ENCODE assay signal across 1 cellular context in genomic region chr1:1599030-1599916, GRCh38.
TF ChIP-seq lines count a peak whose summit lies in the region.

No MANE protein-coding gene starts in this region.

TF ChIP-seq in K562, 482 proteins besides CTCF, POLR2A, EP300 and RAD21 (continued from another document and continues in another):
- TF ChIP-seq, protein P1, sequence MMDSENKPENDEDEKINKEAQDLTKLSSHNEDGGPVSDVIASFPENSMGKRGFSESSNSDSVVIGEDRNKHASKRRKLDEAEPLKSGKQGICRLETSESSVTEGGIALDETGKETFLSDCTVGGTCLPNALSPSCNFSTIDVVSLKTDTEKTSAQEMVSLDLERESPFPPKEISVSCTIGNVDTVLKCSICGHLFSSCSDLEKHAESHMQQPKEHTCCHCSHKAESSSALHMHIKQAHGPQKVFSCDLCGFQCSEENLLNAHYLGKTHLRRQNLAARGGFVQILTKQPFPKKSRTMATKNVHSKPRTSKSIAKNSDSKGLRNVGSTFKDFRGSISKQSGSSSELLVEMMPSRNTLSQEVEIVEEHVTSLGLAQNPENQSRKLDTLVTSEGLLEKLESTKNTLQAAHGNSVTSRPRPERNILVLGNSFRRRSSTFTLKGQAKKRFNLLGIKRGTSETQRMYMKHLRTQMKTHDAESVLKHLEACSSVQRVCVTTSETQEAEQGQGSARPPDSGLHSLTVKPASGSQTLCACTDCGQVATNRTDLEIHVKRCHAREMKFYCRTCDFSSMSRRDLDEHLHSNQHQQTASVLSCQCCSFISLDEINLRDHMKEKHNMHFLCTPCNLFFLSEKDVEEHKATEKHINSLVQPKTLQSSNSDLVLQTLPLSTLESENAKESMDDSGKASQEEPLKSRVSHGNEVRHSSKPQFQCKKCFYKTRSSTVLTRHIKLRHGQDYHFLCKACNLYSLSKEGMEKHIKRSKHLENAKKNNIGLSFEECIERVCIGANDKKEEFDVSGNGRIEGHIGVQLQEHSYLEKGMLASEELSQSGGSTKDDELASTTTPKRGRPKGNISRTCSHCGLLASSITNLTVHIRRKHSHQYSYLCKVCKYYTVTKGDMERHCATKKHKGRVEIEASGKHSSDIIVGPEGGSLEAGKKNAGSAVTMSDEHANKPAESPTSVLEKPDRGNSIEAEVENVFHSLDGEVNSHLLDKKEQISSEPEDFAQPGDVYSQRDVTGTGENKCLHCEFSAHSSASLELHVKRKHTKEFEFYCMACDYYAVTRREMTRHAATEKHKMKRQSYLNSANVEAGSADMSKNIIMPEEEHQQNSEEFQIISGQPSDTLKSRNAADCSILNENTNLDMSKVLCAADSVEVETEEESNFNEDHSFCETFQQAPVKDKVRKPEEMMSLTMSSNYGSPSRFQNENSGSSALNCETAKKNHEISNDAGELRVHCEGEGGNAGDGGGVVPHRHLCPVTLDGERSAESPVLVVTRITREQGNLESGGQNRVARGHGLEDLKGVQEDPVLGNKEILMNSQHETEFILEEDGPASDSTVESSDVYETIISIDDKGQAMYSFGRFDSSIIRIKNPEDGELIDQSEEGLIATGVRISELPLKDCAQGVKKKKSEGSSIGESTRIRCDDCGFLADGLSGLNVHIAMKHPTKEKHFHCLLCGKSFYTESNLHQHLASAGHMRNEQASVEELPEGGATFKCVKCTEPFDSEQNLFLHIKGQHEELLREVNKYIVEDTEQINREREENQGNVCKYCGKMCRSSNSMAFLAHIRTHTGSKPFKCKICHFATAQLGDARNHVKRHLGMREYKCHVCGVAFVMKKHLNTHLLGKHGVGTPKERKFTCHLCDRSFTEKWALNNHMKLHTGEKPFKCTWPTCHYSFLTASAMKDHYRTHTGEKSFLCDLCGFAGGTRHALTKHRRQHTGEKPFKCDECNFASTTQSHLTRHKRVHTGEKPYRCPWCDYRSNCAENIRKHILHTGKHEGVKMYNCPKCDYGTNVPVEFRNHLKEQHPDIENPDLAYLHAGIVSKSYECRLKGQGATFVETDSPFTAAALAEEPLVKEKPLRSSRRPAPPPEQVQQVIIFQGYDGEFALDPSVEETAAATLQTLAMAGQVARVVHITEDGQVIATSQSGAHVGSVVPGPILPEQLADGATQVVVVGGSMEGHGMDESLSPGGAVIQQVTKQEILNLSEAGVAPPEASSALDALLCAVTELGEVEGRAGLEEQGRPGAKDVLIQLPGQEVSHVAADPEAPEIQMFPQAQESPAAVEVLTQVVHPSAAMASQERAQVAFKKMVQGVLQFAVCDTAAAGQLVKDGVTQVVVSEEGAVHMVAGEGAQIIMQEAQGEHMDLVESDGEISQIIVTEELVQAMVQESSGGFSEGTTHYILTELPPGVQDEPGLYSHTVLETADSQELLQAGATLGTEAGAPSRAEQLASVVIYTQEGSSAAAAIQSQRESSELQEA (IDR thresholded peaks at IDR 0.05; ENCODE audit: low read depth) = no peak
- TF ChIP-seq DEAF1 (CRISPR knock-in tag; IDR thresholded peaks at IDR 0.05) (no peak), CEBPG (CRISPR knock-in tag; IDR thresholded peaks at IDR 0.05) (no peak), CEBPG (tag; conservative IDR thresholded peaks at IDR 0.05 in 1 of 2, IDR thresholded peaks at IDR 0.05 in 1 of 2) (no peak), BACH1 (tag; IDR thresholded peaks at IDR 0.05) (no peak), HDAC3 (IDR thresholded peaks at IDR 0.05; ENCODE audit: borderline replicate concordance, partially characterized antibody) (no peak), SMAD3 (CRISPR knock-in tag; conservative IDR thresholded peaks at IDR 0.05) (no peak), CSDE1 (IDR thresholded peaks at IDR 0.05) (no peak), ZNF586 (CRISPR knock-in tag; conservative IDR thresholded peaks at IDR 0.05) (no peak), STAG1 (CRISPR knock-in tag; IDR thresholded peaks at IDR 0.05; ENCODE audit: borderline replicate concordance) (peak; percentile 10; the same call in 1 of the 2 replicates), SMARCC2 (IDR thresholded peaks at IDR 0.05; ENCODE audit: low read depth) (no peak), ELF4 (CRISPR knock-in tag; IDR thresholded peaks at IDR 0.05) (no peak), HIVEP1 (CRISPR knock-in tag; IDR thresholded peaks at IDR 0.05) (no peak), BCLAF1 (IDR thresholded peaks at IDR 0.05; ENCODE audit: borderline replicate concordance in 1 of 2, control insufficient read depth in 1 of 2, low read depth in 2 of 2, low read length in 1 of 2) (no peak), USF2 (CRISPR knock-in tag; IDR thresholded peaks at IDR 0.05) (no peak), HMGXB4 (CRISPR knock-in tag; IDR thresholded peaks at IDR 0.05) (no peak), KDM5B (IDR thresholded peaks at IDR 0.05; ENCODE audit: insufficient replicate concordance, low read depth, low read length) (no peak), ZNF316 (IDR thresholded peaks at IDR 0.05) (no peak), KLF16 (IDR thresholded peaks at IDR 0.05) (no peak), RBM14 (IDR thresholded peaks at IDR 0.05; ENCODE audit: borderline replicate concordance, insufficient read depth, low read depth, low read length) (no peak), NRF1 (conservative IDR thresholded peaks at IDR 0.05 in 1 of 2, IDR thresholded peaks at IDR 0.05 in 1 of 2) (peak in 1 of 2 experiments; percentile 69; a peak in 2 of 4 replicates), ZBTB11 (CRISPR knock-in tag; IDR thresholded peaks at IDR 0.05) (peak in 1 of 3 experiments; percentile 29; a peak in 1 of 6 replicates), ZFP1 (CRISPR knock-in tag; IDR thresholded peaks at IDR 0.05) (no peak), RB1 (IDR thresholded peaks at IDR 0.05; ENCODE audit: low read depth) (peak; percentile 55), ATF7 (IDR thresholded peaks at IDR 0.05) (no peak), MAFG (tag; conservative IDR thresholded peaks at IDR 0.05) (no peak), KAT2B (IDR thresholded peaks at IDR 0.05; ENCODE audit: low read depth, low read length) (no peak), ARNT (IDR thresholded peaks at IDR 0.05) (no peak), CBX3 (IDR thresholded peaks at IDR 0.05; ENCODE audit: borderline replicate concordance in 1 of 2, low read length in 2 of 2) (peak in 1 of 2 experiments; percentile 32; a peak in 1 of 3 replicates), FOSL1 (tag; conservative IDR thresholded peaks at IDR 0.05) (no peak), ZBTB5 (IDR thresholded peaks at IDR 0.05) (no peak)
- TF ChIP-seq, protein P2, sequence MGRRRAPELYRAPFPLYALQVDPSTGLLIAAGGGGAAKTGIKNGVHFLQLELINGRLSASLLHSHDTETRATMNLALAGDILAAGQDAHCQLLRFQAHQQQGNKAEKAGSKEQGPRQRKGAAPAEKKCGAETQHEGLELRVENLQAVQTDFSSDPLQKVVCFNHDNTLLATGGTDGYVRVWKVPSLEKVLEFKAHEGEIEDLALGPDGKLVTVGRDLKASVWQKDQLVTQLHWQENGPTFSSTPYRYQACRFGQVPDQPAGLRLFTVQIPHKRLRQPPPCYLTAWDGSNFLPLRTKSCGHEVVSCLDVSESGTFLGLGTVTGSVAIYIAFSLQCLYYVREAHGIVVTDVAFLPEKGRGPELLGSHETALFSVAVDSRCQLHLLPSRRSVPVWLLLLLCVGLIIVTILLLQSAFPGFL (CRISPR knock-in tag; IDR thresholded peaks at IDR 0.05) = no peak
